ENCODE assay signal across 8 cellular contexts in genomic region chr17:78168906-78169793, GRCh38. TPM values are rescaled to one million over a fixed set of nuclear protein-coding genes. Genes with fewer than 3 reads are reported as not detected.
A peak's percentile ranks its signal among the peaks of the same experiment; 100 is the strongest.
DNase-seq lines count a peak whose midpoint lies in the region; ATAC-seq and TF ChIP-seq lines count a peak whose summit lies in the region.

No MANE protein-coding gene starts in this region.

- peak; percentile 21 for TF ChIP-seq POLR2A in GM18526 (IDR thresholded peaks at IDR 0.05; ENCODE audit: extremely low read depth, insufficient read length)

- in situ Hi-C loops in brain microvascular endothelial cell (cut with HindIII; ENCODE audit: low pct_ligation_motif_present, low sequenced_read_pairs), result no loop called here

- no peaks in the 10 kb centered on the region for H3K4me1 ChIP-seq in ACC112 (ENCODE audit: control insufficient read depth, insufficient read depth, low read length, unreplicated experiment)

- H3K27me3 ChIP-seq in ACC112 (ENCODE audit: insufficient read depth, low read length) (no peaks in the 10 kb centered on the region), HL-60 (ENCODE audit: insufficient read depth, poor library complexity, severe bottlenecking) (no peaks in the 10 kb centered on the region), brain microvascular endothelial cell (replicated peaks) (no peaks in the 10 kb centered on the region)

- H3K27ac ChIP-seq in ACC112 (ENCODE audit: low read depth, low read length) (no peak overlapping the region), HL-60 (replicated peaks) (peak overlapping the region; percentile 45), brain microvascular endothelial cell (no peak overlapping the region)

- H3K4me3 Mint-ChIP-seq in immature natural killer cell, result peak overlapping the region; percentile 35 to 67 (median 53)

- H3K36me3 Mint-ChIP-seq in immature natural killer cell, result no peaks in the 10 kb centered on the region

- H3K4me3 ChIP-seq in ACC112 (ENCODE audit: low read depth, low read length) (peak overlapping the region; percentile 79), HL-60 (replicated peaks; ENCODE audit: insufficient read depth, low read length) (peak overlapping the region; percentile 82), brain microvascular endothelial cell (ENCODE audit: low read depth, low read length) (peak overlapping the region; percentile 40)

- H2AFZ ChIP-seq in ACC112 (ENCODE audit: low read length, unreplicated experiment), result peak overlapping the region; percentile 45

- no peaks in the 10 kb centered on the region for H3K27me3 Mint-ChIP-seq in immature natural killer cell (ENCODE audit: low read depth in 3 of 3)

- peaks cover 26 to 29% of the 10 kb centered on the region in 2 donors for H3K4me1 Mint-ChIP-seq in immature natural killer cell

- DNase-seq in HL-60 (ENCODE audit: low read depth in 1 of 2, low spot score in 1 of 2) (no peak), T-helper 22 cell (ENCODE audit: low read depth) (peak; percentile 70), brain microvascular endothelial cell (peak; percentile 33), immature natural killer cell (peak in 2 of 3 donors; percentile 32 to 37)
- DNase-seq in stimulated activated CD4-positive, alpha-beta T cell treated with anti-CD3 and anti-CD28 coated beads, Interleukin-12 subunit alpha, Interleukin-12 subunit beta, amount 100 ng/mL, for 24 hours (ENCODE audit: low read depth in 2 of 2), result peak; percentile 39 to 61

- ATAC-seq in GM19455 (IDR thresholded peaks at IDR 0.05; ENCODE audit: unreplicated experiment), result no peak

- H3K27ac Mint-ChIP-seq in immature natural killer cell, result peak overlapping the region in 3 of 6 donors; percentile 23 to 31 (median 28)

- no peak for TF ChIP-seq CTCF in HL-60 (IDR thresholded peaks at IDR 0.05; ENCODE audit: insufficient read depth, low read length)
- no peak for TF ChIP-seq CTCF in brain microvascular endothelial cell (IDR thresholded peaks at IDR 0.05; ENCODE audit: low read depth, low read length, missing control alignments)

- H3K9me3 Mint-ChIP-seq in immature natural killer cell, result no peaks in the 10 kb centered on the region

- H3K79me2 ChIP-seq in ACC112 (ENCODE audit: control insufficient read depth, insufficient read depth, low read length, unreplicated experiment), result no peaks in the 10 kb centered on the region

- no peaks in the 10 kb centered on the region for H3K36me3 ChIP-seq in ACC112 (ENCODE audit: insufficient read depth, low read length)
- no peaks in the 10 kb centered on the region for H3K36me3 ChIP-seq in brain microvascular endothelial cell (replicated peaks)

RNA-seq across cellular contexts. Expression of gene SYNGR2, which starts 0.8 kb away (rescaled TPM):
- 100 to 1,000 TPM; 113 to 230 (median 132) TPM for polyA plus RNA-seq in immature natural killer cell

RNA-seq across cellular contexts. Expression of gene TK1, which starts 17.7 kb away (rescaled TPM):
- polyA plus RNA-seq in immature natural killer cell, result 10 to 100 TPM; 11.3 to 19.7 (median 13.1) TPM

RNA-seq across cellular contexts. Expression of gene AFMID, which starts 18.0 kb away (rescaled TPM):
- 1 to 10 TPM; 1.0 to 3.2 (median 1.2) TPM for polyA plus RNA-seq in immature natural killer cell

RNA-seq across cellular contexts. Expression of gene C17orf99, which starts 23.0 kb away (rescaled TPM):
- not detected for polyA plus RNA-seq in immature natural killer cell

RNA-seq across cellular contexts. Expression of gene TMC8, which starts 38.6 kb away (rescaled TPM):
- polyA plus RNA-seq in immature natural killer cell, result 100 to 1,000 TPM in 1 of 3 donors, 10 to 100 TPM in 2; 55.2 to 170 (median 58.2) TPM

Comparison
In these comparisons a context has a peak if more than half of its experiments do, and no peak if none do; other contexts are left out.
1. DNase-seq: peak in T-helper 22 cell (single experiment), brain microvascular endothelial cell (single experiment), immature natural killer cell (2 of 3) and stimulated activated CD4-positive, alpha-beta T cell treated with anti-CD3 and anti-CD28 coated beads, Interleukin-12 subunit alpha, Interleukin-12 subunit beta, amount 100 ng/mL, for 24 hours (2 of 2); none in HL-60 (0 of 2).
2. Peak in every context shown above with its lines, with median percentiles within 50 percentile points of each other: H3K4me3 ChIP-seq.